In genomic region chr16:10988164-10988803, GRCh38 we compare ENCODE assay signal across 8 cellular contexts. TPM values are rescaled to one million over a fixed set of nuclear protein-coding genes. Genes with fewer than 3 reads are reported as not detected.
DNase-seq lines count a peak whose midpoint lies in the region; ATAC-seq and TF ChIP-seq lines count a peak whose summit lies in the region.

No MANE protein-coding gene starts in this region.

- no peak for TF ChIP-seq POLR2A in gastrocnemius medialis (IDR thresholded peaks at IDR 0.05)

- H3K79me2 ChIP-seq in GM23338 (replicated peaks; ENCODE audit: insufficient read depth), result no peaks in the 10 kb centered on the region

- H3K9me3 Mint-ChIP-seq in CD4-positive, alpha-beta T cell, result no peaks in the 10 kb centered on the region
- no peaks in the 10 kb centered on the region for H3K9me3 Mint-ChIP-seq in GM23338

- peak; percentile 32 for TF ChIP-seq CTCF in CD4-positive, alpha-beta T cell (IDR thresholded peaks at IDR 0.05)
- TF ChIP-seq CTCF in GM23338 (conservative IDR thresholded peaks at IDR 0.05; ENCODE audit: low read depth in 2 of 2) (peak; percentile 51 to 63), choroid plexus epithelial cell (conservative IDR thresholded peaks at IDR 0.05; ENCODE audit: low read depth, low read length) (peak; percentile 64), gastrocnemius medialis (IDR thresholded peaks at IDR 0.05 in 4 of 5, conservative IDR thresholded peaks at IDR 0.05 in 1 of 5) (peak in 2 of 5 experiments; percentile 15 to 30)

- peak overlapping the region; percentile 57 for H3K4me3 Mint-ChIP-seq in CD4-positive, alpha-beta T cell
- H3K4me3 Mint-ChIP-seq in GM23338, result no peak overlapping the region
- H3K4me3 Mint-ChIP-seq in T-helper 17 cell, result peak overlapping the region; percentile 91

- no peaks in the 10 kb centered on the region; the same call in 1 of the 2 replicates for H4K20me1 ChIP-seq in GM23338 (replicated peaks; ENCODE audit: insufficient read depth)

- peaks cover 52% of the 10 kb centered on the region for H3K4me1 Mint-ChIP-seq in CD4-positive, alpha-beta T cell (ENCODE audit: low read depth)
- peaks cover 6% of the 10 kb centered on the region; the same call in 2 of the 3 replicates for H3K4me1 Mint-ChIP-seq in GM23338
- peaks cover 48% of the 10 kb centered on the region for H3K4me1 Mint-ChIP-seq in T-helper 17 cell

- H3K4me3 ChIP-seq in GM23338, result no peak overlapping the region
- no peak overlapping the region for H3K4me3 ChIP-seq in choroid plexus epithelial cell (ENCODE audit: low read depth, low read length)
- no peak overlapping the region for H3K4me3 ChIP-seq in gastrocnemius medialis

- no peak overlapping the region for H3K27ac ChIP-seq in CD4-positive, alpha-beta T cell (ENCODE audit: low read depth, low read length)
- no peak overlapping the region for H3K27ac ChIP-seq in GM23338 (ENCODE audit: low read depth)
- H3K27ac ChIP-seq in gastrocnemius medialis, result no peak overlapping the region

- no peaks in the 10 kb centered on the region for H3K9me2 ChIP-seq in GM23338 (ENCODE audit: insufficient read depth)

- intact Hi-C loops in CD4-positive, alpha-beta T cell (cut with DNase I, micrococcal nuclease), result no loop called here
- intact Hi-C loops in Right ventricle myocardium inferior (cut with DNase I) (no loop called here), gastrocnemius medialis (cut with DNase I; ENCODE audit: low total_unique reads) (no loop called here)

- no peak overlapping the region for H3K27ac Mint-ChIP-seq in CD4-positive, alpha-beta T cell
- no peak overlapping the region for H3K27ac Mint-ChIP-seq in GM23338
- H3K27ac Mint-ChIP-seq in T-helper 17 cell, result peak overlapping the region; percentile 84

- in situ Hi-C loops in gastrocnemius medialis (cut with MboI; ENCODE audit: low sequenced_read_pairs in 4 of 4), result no loop called here

- POLR2A ChIA-PET in CD4-positive, alpha-beta T cell (lab: Charles Lee), result no interaction called here

- peaks cover 51% of the 10 kb centered on the region for H3K36me3 Mint-ChIP-seq in CD4-positive, alpha-beta T cell (ENCODE audit: low read depth)
- H3K36me3 Mint-ChIP-seq in GM23338 (ENCODE audit: low read depth) (peaks cover 3% of the 10 kb centered on the region; the same call in 2 of the 3 replicates), T-helper 17 cell (ENCODE audit: low read depth) (peaks cover 2% of the 10 kb centered on the region)

- peak; percentile 55 for ATAC-seq in CD4-positive, alpha-beta T cell (ENCODE audit: poor library complexity)
- ATAC-seq in GM23338 (peak; percentile 88), T-helper 17 cell (peak; percentile 71), Right ventricle myocardium inferior (no peak), gastrocnemius medialis (no peak)

- peak in 8 of 10 experiments; percentile 5 to 36 (median 14) for DNase-seq in CD4-positive, alpha-beta T cell
- DNase-seq in GM23338 (ENCODE audit: low spot score) (peak; percentile 57), T-helper 17 cell (no peak), choroid plexus epithelial cell (ENCODE audit: low read depth) (no peak), SKM-1 treated with dmso at 0.1 percent for 144 hours (lab: John Stamatoyannopoulos, UW; ENCODE audit: unreplicated experiment) (no peak), Right ventricle myocardium inferior (ENCODE audit: missing footprints) (no peak), gastrocnemius medialis (no peak)
- peak; percentile 48 to 82 (median 48) for DNase-seq in stimulated activated CD4-positive, alpha-beta T cell treated with anti-CD3 and anti-CD28 coated beads, TNF-alpha, amount 100 ng/mL, for 24 hours (ENCODE audit: low read depth in 3 of 3)

- H3K4me1 ChIP-seq in GM23338 (ENCODE audit: insufficient read depth) (no peaks in the 10 kb centered on the region), gastrocnemius medialis (no peaks in the 10 kb centered on the region)

- no peak overlapping the region for H2AFZ ChIP-seq in GM23338

- H3K27me3 ChIP-seq in CD4-positive, alpha-beta T cell (ENCODE audit: control insufficient read depth, insufficient read depth, low read length), result no peaks in the 10 kb centered on the region
- H3K27me3 ChIP-seq in GM23338 (ENCODE audit: insufficient read depth), result no peaks in the 10 kb centered on the region
- H3K27me3 ChIP-seq in gastrocnemius medialis, result no peaks in the 10 kb centered on the region

- H3K9me3 ChIP-seq in CD4-positive, alpha-beta T cell (ENCODE audit: control insufficient read depth, low read length), result no peaks in the 10 kb centered on the region
- H3K9me3 ChIP-seq in T-helper 17 cell (ENCODE audit: control insufficient read depth, low read length, poor library complexity, severe bottlenecking) (no peaks in the 10 kb centered on the region), gastrocnemius medialis (no peaks in the 10 kb centered on the region)

- H3K4me2 ChIP-seq in GM23338, result no peak overlapping the region

- H3K36me3 ChIP-seq in GM23338 (ENCODE audit: insufficient read depth) (no peaks in the 10 kb centered on the region), gastrocnemius medialis (no peaks in the 10 kb centered on the region)

- H3K27me3 Mint-ChIP-seq in CD4-positive, alpha-beta T cell, result no peaks in the 10 kb centered on the region
- H3K27me3 Mint-ChIP-seq in GM23338 (ENCODE audit: insufficient read depth, low read depth, poor library complexity) (peaks cover 18% of the 10 kb centered on the region), T-helper 17 cell (no peaks in the 10 kb centered on the region)

- CTCF ChIA-PET in CD4-positive, alpha-beta T cell (lab: Charles Lee), result no interaction called here

- no peaks in the 10 kb centered on the region for H3F3A ChIP-seq in GM23338 (replicated peaks; ENCODE audit: low read depth)

TF ChIP-seq in GM23338, 12 proteins besides CTCF, POLR2A, EP300 and RAD21 (continues in another document):
- TF ChIP-seq CREB1 (CRISPR knock-in tag; IDR thresholded peaks at IDR 0.05; ENCODE audit: low read depth) (no peak), ETS1 (IDR thresholded peaks at IDR 0.05) (no peak)

RNA-seq across cellular contexts. Expression of gene CLEC16A, which starts 43.9 kb away (rescaled TPM):
- 10 to 100 TPM; 21.7 to 22.7 TPM for total RNA-seq in CD4-positive, alpha-beta T cell
- 17.3 and 24.1 TPM in 2 replicates for total RNA-seq in GM23338 (2014; rRNA removed; shearing (Covaris generic))
- polyA plus RNA-seq in GM23338 (2016; fragmentation: Nextera tagmentation; extraction: Ambion mirVana), result 8.4 and 9.9 TPM in 2 replicates
- total RNA-seq in T-helper 17 cell (10 to 100 TPM; 31.1 to 32.0 TPM), Right ventricle myocardium inferior (23.0 TPM), gastrocnemius medialis (10 to 100 TPM; 24.5 to 33.0 (median 29.3) TPM)

RNA-seq across cellular contexts. Expression of gene DEXI, which starts 46.0 kb away (rescaled TPM):
- 1 to 10 TPM; 5.8 to 7.2 TPM for total RNA-seq in CD4-positive, alpha-beta T cell
- total RNA-seq in GM23338 (2014; rRNA removed; shearing (Covaris generic)), result 56.5 and 58.2 TPM in 2 replicates
- polyA plus RNA-seq in GM23338 (2016; fragmentation: Nextera tagmentation; extraction: Ambion mirVana), result 25.7 and 26.5 TPM in 2 replicates
- total RNA-seq in T-helper 17 cell (10 to 100 TPM; 14.2 to 15.1 TPM), Right ventricle myocardium inferior (121 TPM), gastrocnemius medialis (100 to 1,000 TPM in 3 of 4 donors, 10 to 100 TPM in 1; 83.9 to 184 (median 127) TPM)

Comparison
In these comparisons a context has a peak if more than half of its experiments do, and no peak if none do; other contexts are left out.
1. ATAC-seq: peak in CD4-positive, alpha-beta T cell (single experiment), GM23338 (single experiment) and T-helper 17 cell (single experiment); none in Right ventricle myocardium inferior (single experiment) and gastrocnemius medialis (0 of 2).
2. DNase-seq: peak in CD4-positive, alpha-beta T cell (8 of 10), GM23338 (single experiment) and stimulated activated CD4-positive, alpha-beta T cell treated with anti-CD3 and anti-CD28 coated beads, TNF-alpha, amount 100 ng/mL, for 24 hours (3 of 3); none in T-helper 17 cell (0 of 3), choroid plexus epithelial cell (single experiment), SKM-1 treated with dmso at 0.1 percent for 144 hours (single experiment), Right ventricle myocardium inferior (single experiment) and gastrocnemius medialis (0 of 2).